Comparison of ENCODE assay signal across 13 cellular contexts in the genomic region with DNA sequence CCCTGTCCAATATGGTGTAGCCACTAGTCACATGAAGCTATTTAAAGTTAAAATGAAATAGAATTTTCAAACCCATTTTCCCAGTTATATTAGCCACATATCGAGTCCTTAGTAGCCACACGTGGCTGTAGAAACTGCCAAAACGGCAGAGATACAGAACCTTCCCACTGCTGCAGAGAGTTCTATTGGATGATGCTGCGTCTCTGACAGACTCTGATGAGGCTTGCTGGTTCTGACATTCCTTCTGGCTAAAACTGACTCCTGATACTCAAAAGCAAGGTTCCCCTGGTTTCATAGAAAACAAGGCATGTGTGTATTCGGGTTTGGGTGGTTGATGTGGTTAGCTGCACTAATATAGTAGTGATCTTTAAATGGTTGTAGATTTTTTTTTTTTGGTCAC.
DNase-seq lines count a peak whose midpoint lies in the region; ATAC-seq and TF ChIP-seq lines count a peak whose summit lies in the region.
"Had no signal": no experiment of that assay in that cellular context is flagged by ENCODE, and none has a peak within 500 bp of the region (broad histone marks: within the 10 kb centered on the region; RNA-seq: fewer than 3 reads in every experiment).

No MANE protein-coding gene starts in this region.

- H3K27me3 ChIP-seq in GM23248 (replicated peaks; ENCODE audit: insufficient read depth) (no peaks in the 10 kb centered on the region), SJCRH30 (no peaks in the 10 kb centered on the region), osteoblast (ENCODE audit: insufficient read depth, low read length) (no peaks in the 10 kb centered on the region)
- H3K27me3 ChIP-seq in naive thymus-derived CD4-positive, alpha-beta T cell (ENCODE audit: control insufficient read depth in 2 of 2, insufficient read depth in 2 of 2, low read length in 2 of 2), result no peaks in the 10 kb centered on the region
- H3K27me3 ChIP-seq: brain microvascular endothelial cell, upper lobe of right lung had no signal

- H3K36me3 ChIP-seq in GM23248 (ENCODE audit: low read depth), result no peaks in the 10 kb centered on the region
- peaks cover 15% of the 10 kb centered on the region for H3K36me3 ChIP-seq in SJCRH30
- no peaks in the 10 kb centered on the region for H3K36me3 ChIP-seq in osteoblast (ENCODE audit: insufficient read depth, low read length)
- H3K36me3 ChIP-seq in naive thymus-derived CD4-positive, alpha-beta T cell (ENCODE audit: control insufficient read depth in 2 of 3, insufficient read depth in 3 of 3, low read length in 3 of 3), result no peaks in the 10 kb centered on the region
- H3K36me3 ChIP-seq: brain microvascular endothelial cell, upper lobe of right lung had no signal

- H3K4me2 ChIP-seq in GM23248 (ENCODE audit: unreplicated experiment), result peak overlapping the region; percentile 48
- peak overlapping the region; percentile 57 for H3K4me2 ChIP-seq in osteoblast (ENCODE audit: insufficient read depth, low read length)

- intact Hi-C loops in naive thymus-derived CD4-positive, alpha-beta T cell (cut with micrococcal nuclease), result no loop called here

- H3K79me2 ChIP-seq in GM23248 (ENCODE audit: insufficient read depth), result peaks cover 9% of the 10 kb centered on the region; the same call in 1 of the 2 replicates
- H3K79me2 ChIP-seq in osteoblast (ENCODE audit: insufficient read depth, low read length), result peaks cover 2% of the 10 kb centered on the region

- H3K4me1 ChIP-seq in GM23248 (ENCODE audit: insufficient read depth) (peaks cover 45% of the 10 kb centered on the region), SJCRH30 (peaks cover 46% of the 10 kb centered on the region), osteoblast (ENCODE audit: insufficient read depth, low read length) (peaks cover 19% of the 10 kb centered on the region)
- peaks cover 5 to 9% of the 10 kb centered on the region in 2 donors for H3K4me1 ChIP-seq in naive thymus-derived CD4-positive, alpha-beta T cell (ENCODE audit: control insufficient read depth in 2 of 2, insufficient read depth in 2 of 2, low read length in 2 of 2)

- no peak for ATAC-seq in HG03039 (IDR thresholded peaks at IDR 0.05; ENCODE audit: unreplicated experiment)
- no peak for ATAC-seq in stimulated activated naive CD8-positive, alpha-beta T cell treated with anti-CD3 and anti-CD28 coated beads, Interleukin-15, amount 100 ng/mL, for 72 hours
- ATAC-seq in naive thymus-derived CD4-positive, alpha-beta T cell, result no peak
- ATAC-seq: upper lobe of right lung had no signal

- 16 to 17% methylated on average over 5 of the region's 5 CpGs for WGBS in GM23248 (ENCODE audit: low coverage in 1 of 2, low lambda C conversion rate in 2 of 2, missing lambda C conversion rate in 2 of 2), 2 experiments

- POLR2A ChIA-PET in activated CD4-positive, alpha-beta memory T cell treated with anti-CD3 and anti-CD28 coated beads, Interleukin-2, amount 10 ng/mL, durations not matched to agents 7 days and 5 days (lab: Charles Lee), result no interaction called here
- POLR2A ChIA-PET in naive thymus-derived CD4-positive, alpha-beta T cell (lab: Charles Lee), result interaction anchor here (1.3 kb wide), 1 partner anchor 92 kb away, joined by 3 read pairs; a partner anchor contains a TSS

- peaks cover 20% of the 10 kb centered on the region for H3F3A ChIP-seq in GM23248 (ENCODE audit: insufficient read depth)

- no peaks in the 10 kb centered on the region for H3K27me3 Mint-ChIP-seq in stimulated activated naive CD8-positive, alpha-beta T cell treated with anti-CD3 and anti-CD28 coated beads, Interleukin-15, amount 100 ng/mL, for 72 hours
- H3K27me3 Mint-ChIP-seq in activated CD4-positive, alpha-beta memory T cell treated with anti-CD3 and anti-CD28 coated beads, Interleukin-2, amount 10 ng/mL, durations not matched to agents 7 days and 5 days, result no peaks in the 10 kb centered on the region
- no peaks in the 10 kb centered on the region for H3K27me3 Mint-ChIP-seq in naive thymus-derived CD4-positive, alpha-beta T cell

- H3K27ac Mint-ChIP-seq in stimulated activated naive CD8-positive, alpha-beta T cell treated with anti-CD3 and anti-CD28 coated beads, Interleukin-15, amount 100 ng/mL, for 72 hours, result peak overlapping the region in 1 of 2 donors; percentile 20
- no peak overlapping the region for H3K27ac Mint-ChIP-seq in activated CD4-positive, alpha-beta memory T cell treated with anti-CD3 and anti-CD28 coated beads, Interleukin-2, amount 10 ng/mL, durations not matched to agents 7 days and 5 days
- H3K27ac Mint-ChIP-seq in naive thymus-derived CD4-positive, alpha-beta T cell, result peak overlapping the region in 3 of 9 donors; percentile 41 to 54 (median 52)
- H3K27ac Mint-ChIP-seq: activated naive CD4-positive, alpha-beta T cell treated with anti-CD3 and anti-CD28 coated beads for 36 hours had no signal

- peak overlapping the region; percentile 20; the same call in 1 of the 2 replicates for H3K4me3 ChIP-seq in GM23248
- H3K4me3 ChIP-seq in SJCRH30, result no peak overlapping the region; the same call in 1 of the 2 replicates
- no peak overlapping the region for H3K4me3 ChIP-seq in osteoblast (ENCODE audit: insufficient read depth, low read length)
- no peak overlapping the region for H3K4me3 ChIP-seq in naive thymus-derived CD4-positive, alpha-beta T cell (ENCODE audit: low read length)
- H3K4me3 ChIP-seq: upper lobe of right lung had no signal

- H4K20me1 ChIP-seq in GM23248 (ENCODE audit: insufficient read depth) (no peaks in the 10 kb centered on the region), osteoblast (ENCODE audit: insufficient read depth, low read length) (no peaks in the 10 kb centered on the region)

- H3K4me1 Mint-ChIP-seq in stimulated activated naive CD8-positive, alpha-beta T cell treated with anti-CD3 and anti-CD28 coated beads, Interleukin-15, amount 100 ng/mL, for 72 hours, result peaks cover 63% of the 10 kb centered on the region
- peaks cover 8% of the 10 kb centered on the region for H3K4me1 Mint-ChIP-seq in activated CD4-positive, alpha-beta memory T cell treated with anti-CD3 and anti-CD28 coated beads, Interleukin-2, amount 10 ng/mL, durations not matched to agents 7 days and 5 days
- H3K4me1 Mint-ChIP-seq in naive thymus-derived CD4-positive, alpha-beta T cell, result peaks cover 15 to 80% (median 45%) of the 10 kb centered on the region in 7 donors

- in situ Hi-C loops in GM23248 (cut with MboI), result no loop called here

- H2AFZ ChIP-seq in GM23248 (0 out of 2 replicates have a peak overlapping the region, but pooled peaks have one; percentile 28), osteoblast (ENCODE audit: low read length) (no peak overlapping the region)

- no peaks in the 10 kb centered on the region for H3K9me3 Mint-ChIP-seq in stimulated activated naive CD8-positive, alpha-beta T cell treated with anti-CD3 and anti-CD28 coated beads, Interleukin-15, amount 100 ng/mL, for 72 hours
- no peaks in the 10 kb centered on the region for H3K9me3 Mint-ChIP-seq in activated CD4-positive, alpha-beta memory T cell treated with anti-CD3 and anti-CD28 coated beads, Interleukin-2, amount 10 ng/mL, durations not matched to agents 7 days and 5 days
- no peaks in the 10 kb centered on the region for H3K9me3 Mint-ChIP-seq in naive thymus-derived CD4-positive, alpha-beta T cell
- H3K9me3 Mint-ChIP-seq: activated naive CD4-positive, alpha-beta T cell treated with anti-CD3 and anti-CD28 coated beads for 36 hours; CD14-positive monocyte had no signal

- H3K27ac ChIP-seq in GM23248, result peak overlapping the region; percentile 28
- peak overlapping the region; percentile 0; the same call in 1 of the 2 replicates for H3K27ac ChIP-seq in SJCRH30
- H3K27ac ChIP-seq in osteoblast (ENCODE audit: low read depth, low read length), result no peak overlapping the region
- H3K27ac ChIP-seq in naive thymus-derived CD4-positive, alpha-beta T cell (ENCODE audit: low read depth, low read length), result no peak overlapping the region
- H3K27ac ChIP-seq: brain microvascular endothelial cell, upper lobe of right lung had no signal

- H3K4me3 Mint-ChIP-seq in stimulated activated naive CD8-positive, alpha-beta T cell treated with anti-CD3 and anti-CD28 coated beads, Interleukin-15, amount 100 ng/mL, for 72 hours, result no peak overlapping the region
- no peak overlapping the region for H3K4me3 Mint-ChIP-seq in activated CD4-positive, alpha-beta memory T cell treated with anti-CD3 and anti-CD28 coated beads, Interleukin-2, amount 10 ng/mL, durations not matched to agents 7 days and 5 days
- no peak overlapping the region for H3K4me3 Mint-ChIP-seq in naive thymus-derived CD4-positive, alpha-beta T cell
- H3K4me3 Mint-ChIP-seq: activated naive CD4-positive, alpha-beta T cell treated with anti-CD3 and anti-CD28 coated beads for 36 hours; CD14-positive monocyte had no signal

- CTCF ChIA-PET in activated CD4-positive, alpha-beta memory T cell treated with anti-CD3 and anti-CD28 coated beads, Interleukin-2, amount 10 ng/mL, durations not matched to agents 7 days and 5 days (lab: Charles Lee), result interaction anchor here (0.7 kb wide), 1 partner anchor 363 kb away, joined by 3 read pairs; no protein-coding TSS in a partner anchor
- CTCF ChIA-PET in naive thymus-derived CD4-positive, alpha-beta T cell (lab: Charles Lee), result interaction anchor here (0.6 to 0.7 kb wide), 2 partner anchors 14 to 247 kb away, joined by 3 to 4 read pairs; no protein-coding TSS in a partner anchor

- H3K9me3 ChIP-seq in GM23248 (ENCODE audit: low read depth) (no peaks in the 10 kb centered on the region), SJCRH30 (replicated peaks) (no peaks in the 10 kb centered on the region), osteoblast (ENCODE audit: low read depth, low read length) (no peaks in the 10 kb centered on the region)
- no peaks in the 10 kb centered on the region for H3K9me3 ChIP-seq in naive thymus-derived CD4-positive, alpha-beta T cell (ENCODE audit: control insufficient read depth in 2 of 3, low read length in 3 of 3)
- H3K9me3 ChIP-seq: upper lobe of right lung had no signal

- peak; percentile 64 for DNase-seq in GM23248
- peak in 1 of 2 experiments; percentile 29 for DNase-seq in SJCRH30
- peak; percentile 12 for DNase-seq in hepatic stellate cell (ENCODE audit: low spot score)
- peak; percentile 52 for DNase-seq in osteoblast (ENCODE audit: insufficient read length, low spot score, missing footprints)
- no peak for DNase-seq in stimulated activated naive CD8-positive, alpha-beta T cell treated with anti-CD3 and anti-CD28 coated beads, Interleukin-15, amount 100 ng/mL, for 72 hours
- no peak for DNase-seq in activated CD4-positive, alpha-beta memory T cell treated with anti-CD3 and anti-CD28 coated beads, Interleukin-2, amount 10 ng/mL, durations not matched to agents 7 days and 5 days
- no peak for DNase-seq in naive thymus-derived CD4-positive, alpha-beta T cell
- DNase-seq: activated naive CD4-positive, alpha-beta T cell treated with anti-CD3 and anti-CD28 coated beads for 36 hours; brain microvascular endothelial cell; NCI-H2107; upper lobe of right lung had no signal

- peak overlapping the region; percentile 44 for H3K9ac ChIP-seq in GM23248

- TF ChIP-seq CTCF in osteoblast (IDR thresholded peaks at IDR 0.05; ENCODE audit: extremely low read depth, low read depth, low read length), result no peak

- H3K9me2 ChIP-seq in GM23248 (ENCODE audit: insufficient read depth), result no peaks in the 10 kb centered on the region

- H3K36me3 Mint-ChIP-seq in activated CD4-positive, alpha-beta memory T cell treated with anti-CD3 and anti-CD28 coated beads, Interleukin-2, amount 10 ng/mL, durations not matched to agents 7 days and 5 days (ENCODE audit: low read depth), result peaks cover 12% of the 10 kb centered on the region
- peaks cover 0 to 30% (median 11%) of the 10 kb centered on the region in 5 donors for H3K36me3 Mint-ChIP-seq in naive thymus-derived CD4-positive, alpha-beta T cell

Comparison
In these comparisons a context has a peak if more than half of its experiments do, and no peak if none do; other contexts are left out.
1. DNase-seq: peak in GM23248 (single experiment), hepatic stellate cell (single experiment) and osteoblast (single experiment); none in stimulated activated naive CD8-positive, alpha-beta T cell treated with anti-CD3 and anti-CD28 coated beads, Interleukin-15, amount 100 ng/mL, for 72 hours (0 of 2), activated CD4-positive, alpha-beta memory T cell treated with anti-CD3 and anti-CD28 coated beads, Interleukin-2, amount 10 ng/mL, durations not matched to agents 7 days and 5 days (single experiment) and naive thymus-derived CD4-positive, alpha-beta T cell (0 of 9).
2. H3K27ac ChIP-seq: peak in GM23248 (single experiment) and SJCRH30 (single experiment); none in osteoblast (single experiment) and naive thymus-derived CD4-positive, alpha-beta T cell (single experiment).